In genomic region chr15:57706405-57707209, GRCh38 we compare ENCODE assay signal across 8 cellular contexts. TPM values are rescaled to one million over a fixed set of nuclear protein-coding genes. Genes with fewer than 3 reads are reported as not detected.
A peak's percentile ranks its signal among the peaks of the same experiment; 100 is the strongest.
DNase-seq lines count a peak whose midpoint lies in the region; ATAC-seq, FAIRE-seq and TF ChIP-seq lines count a peak whose summit lies in the region.

TSS of gene POLR2M (plus strand) at chr15:57706714. CDS start at chr15:57706843, 129 bp downstream.

- peak within 1 kb of the TSS; percentile 85 for H3K4me3 Mint-ChIP-seq in memory B cell

- no peaks in the 10 kb centered on the region for H4K20me1 ChIP-seq in H1 (replicated peaks in 1 of 2; ENCODE audit: control insufficient read depth in 1 of 2, insufficient read depth in 2 of 2, low read length in 2 of 2)

- peak within 1 kb of the TSS; percentile 68 for H4K91ac ChIP-seq in H1 (replicated peaks; ENCODE audit: insufficient read length, low read length)

- peaks cover 0 to 19% of the 10 kb centered on the region in 2 experiments; a peak in 2 of 4 replicates for H3K79me2 ChIP-seq in H1 (ENCODE audit: control insufficient read depth in 1 of 2, insufficient read depth in 2 of 2, low read length in 2 of 2)

- peak within 1 kb of the TSS; percentile 82 to 93 for H3K4me2 ChIP-seq in H1 (ENCODE audit: insufficient read depth in 1 of 2, low read depth in 2 of 2, low read length in 2 of 2)

- H3K4me3 ChIP-seq in H1 (ENCODE audit: extremely low read depth in 1 of 4, insufficient read depth in 2 of 4, low read depth in 3 of 4, low read length in 4 of 4), result peak within 1 kb of the TSS; percentile 93 to 99 (median 96)

- H4K5ac ChIP-seq in H1 (ENCODE audit: insufficient read length, low read depth, low read length), result peak within 1 kb of the TSS; percentile 96

- H2BK12ac ChIP-seq in H1 (ENCODE audit: low read depth, low read length), result no peak within 1 kb of the TSS; the same call in 1 of the 2 replicates

- H2BK5ac ChIP-seq in H1 (ENCODE audit: low read depth, low read length), result peak within 1 kb of the TSS; percentile 86

- no peak within 1 kb of the TSS for H2BK20ac ChIP-seq in H1 (ENCODE audit: low read length)

- H3K23me2 ChIP-seq in H1 (ENCODE audit: low read depth, low read length), result peaks cover 3% of the 10 kb centered on the region; the same call in 1 of the 2 replicates

- H3K4me1 ChIP-seq in H1 (replicated peaks in 1 of 4; ENCODE audit: control insufficient read depth in 3 of 4, insufficient read depth in 4 of 4, low read length in 3 of 4), result peaks cover 0 to 3% (median 3%) of the 10 kb centered on the region in 4 experiments; a peak in 3 of 7 replicates

- peak within 1 kb of the TSS; percentile 76 for H3K18ac ChIP-seq in H1 (ENCODE audit: extremely low read depth, low read length)

- H3K36me3 ChIP-seq in H1 (ENCODE audit: control insufficient read depth in 2 of 4, insufficient read depth in 4 of 4, low read length in 3 of 4), result peaks cover 6 to 26% (median 20%) of the 10 kb centered on the region in 4 experiments

- H3K9ac ChIP-seq in H1 (replicated peaks in 1 of 4; ENCODE audit: extremely low read depth in 1 of 4, low read depth in 3 of 4, low read length in 3 of 4), result peak within 1 kb of the TSS; percentile 90 to 99 (median 96)

- peak within 1 kb of the TSS; percentile 20 for H3K14ac ChIP-seq in H1 (ENCODE audit: insufficient read length)

- no peak for TF ChIP-seq RAD21 in H1 (IDR thresholded peaks at IDR 0.05 in 1 of 2, conservative IDR thresholded peaks at IDR 0.05 in 1 of 2; ENCODE audit: low read depth in 2 of 2, low read length in 2 of 2)

- H2AK5ac ChIP-seq in H1 (ENCODE audit: low read depth, low read length), result 0 out of 2 replicates have a peak within 1 kb of the TSS, but pooled peaks have one; percentile 14

- H3K23ac ChIP-seq in H1 (ENCODE audit: insufficient read length), result no peak within 1 kb of the TSS

- peak; percentile 80 to 87 for TF ChIP-seq POLR2A in H1 (IDR thresholded peaks at IDR 0.05; ENCODE audit: control extremely low read depth in 1 of 2, low read depth in 2 of 2, low read length in 2 of 2)

- H2BK15ac ChIP-seq in H1 (ENCODE audit: low read length), result no peak within 1 kb of the TSS

- H3K9me3 Mint-ChIP-seq in memory B cell, result no peaks in the 10 kb centered on the region

- POLR2A ChIA-PET in H1 (lab: Charles Lee; ENCODE audit: partially characterized antibody), result interaction anchor here (0.6 to 2.1 kb wide), 16 partner anchors 10 to 359 kb away, joined by 3 to 18 read pairs (median 4); partner anchors contain the start of gene ALDH1A2

- TF ChIP-seq EP300 in H1 (IDR thresholded peaks at IDR 0.05; ENCODE audit: borderline replicate concordance in 1 of 2, low read depth in 2 of 2, low read length in 2 of 2), result peak in 1 of 2 experiments; percentile 78; a peak in 1 of 3 replicates

- H3K36me3 Mint-ChIP-seq in memory B cell, result peaks cover 15% of the 10 kb centered on the region

- H3K27ac ChIP-seq in H1 (ENCODE audit: low read depth, low read length), result peak within 1 kb of the TSS; percentile 85

- H4K8ac ChIP-seq in H1 (ENCODE audit: extremely low read depth, insufficient read depth, low read length), result peak within 1 kb of the TSS; percentile 97

- H3K27ac Mint-ChIP-seq in memory B cell, result peak within 1 kb of the TSS; percentile 87

- H3K4me1 Mint-ChIP-seq in memory B cell, result peaks cover 24% of the 10 kb centered on the region

- TF ChIP-seq CTCF in H1 (IDR thresholded peaks at IDR 0.05; ENCODE audit: control extremely low read depth in 1 of 3, insufficient read depth in 1 of 3, low read depth in 1 of 3, low read length in 3 of 3), result no peak

- peaks cover 4% of the 10 kb centered on the region for H3K27me3 Mint-ChIP-seq in memory B cell

- H2BK120ac ChIP-seq in H1 (replicated peaks; ENCODE audit: low read depth, low read length), result no peak within 1 kb of the TSS

- DNase-seq in COLO668 (lab: John Stamatoyannopoulos, UW; ENCODE audit: unreplicated experiment) (peak; percentile 96), HT1080 (ENCODE audit: low read depth) (peak; percentile 98), NOMO-1 treated with DMSO at 0.1 percent for 48 hours (lab: John Stamatoyannopoulos, UW; ENCODE audit: unreplicated experiment) (peak; percentile 91), H1 (ENCODE audit: low read depth in 1 of 2, low spot score in 2 of 2) (peak; percentile 78 to 82), memory B cell (ENCODE audit: low spot score in 2 of 2) (peak; percentile 77 to 84)
- DNase-seq in activated CD8-positive, alpha-beta memory T cell treated with anti-CD3 and anti-CD28 coated beads for 4 hours (ENCODE audit: low read depth in 2 of 2), result peak; percentile 84
- DNase-seq in stimulated activated CD8-positive, alpha-beta memory T cell treated with anti-CD3 and anti-CD28 coated beads, Interleukin-12 subunit alpha, Interleukin-12 subunit beta, amount 100 ng/mL, for 24 hours (ENCODE audit: extremely low read depth), result peak; percentile 78

- ATAC-seq in GM21360 (IDR thresholded peaks at IDR 0.05; ENCODE audit: unreplicated experiment) (peak; percentile 95), memory B cell (ENCODE audit: low read depth) (peak; percentile 93)

- FAIRE-seq in H1 (lab: Jason Lieb, UNC), result no peak

- peaks cover 0 to 13% (median 5%) of the 10 kb centered on the region in 4 experiments; a peak in 6 of 7 replicates for H3K27me3 ChIP-seq in H1 (replicated peaks in 1 of 4; ENCODE audit: control insufficient read depth in 3 of 4, extremely low read depth in 1 of 4, insufficient read depth in 3 of 4, low read length in 3 of 4)

- no peak within 1 kb of the TSS for H3K56ac ChIP-seq in H1 (replicated peaks; ENCODE audit: insufficient read length, low read depth, low read length)

- CTCF ChIA-PET in H1 (lab: Charles Lee; ENCODE audit: partially characterized antibody), result interaction anchor here (0.9 to 2.7 kb wide), 9 partner anchors 9 to 364 kb away, joined by 3 to 11 read pairs (median 5); no protein-coding TSS in a partner anchor

- H3K79me1 ChIP-seq in H1 (ENCODE audit: low read depth, low read length), result peaks cover 7% of the 10 kb centered on the region

- peaks cover 0 to 4% of the 10 kb centered on the region in 2 experiments; a peak in 1 of 4 replicates for H3K9me3 ChIP-seq in H1 (ENCODE audit: insufficient read depth in 2 of 2, low read depth in 1 of 2, low read length in 1 of 2)

- WGBS in H1 (ENCODE audit: extremely low coverage in 1 of 2, insufficient coverage in 1 of 2, insufficient read length in 1 of 2, insufficient replicate concordance in 2 of 2, low coverage in 1 of 2, low lambda C conversion rate in 2 of 2, missing lambda C conversion rate in 1 of 2), 2 experiments, result 2% methylated on average over 65 of the region's 70 CpGs; no CpG with 5 or more reads in 1 of the 2 experiments

- peak within 1 kb of the TSS; percentile 60 for H2AFZ ChIP-seq in H1 (ENCODE audit: low read length)

- peak within 1 kb of the TSS; percentile 87 for H3K4ac ChIP-seq in H1 (replicated peaks; ENCODE audit: insufficient read length, low read depth, low read length)

TF ChIP-seq in H1, 55 proteins besides CTCF, POLR2A, EP300 and RAD21 (continues in another document):
- no peak for TF ChIP-seq MAFK (IDR thresholded peaks at IDR 0.05; ENCODE audit: low read depth, low read length)
- no peak for TF ChIP-seq KDM1A (IDR thresholded peaks at IDR 0.05; ENCODE audit: borderline replicate concordance, low read length)
- no peak for TF ChIP-seq JUND (IDR thresholded peaks at IDR 0.05; ENCODE audit: low read length)
- no peak for TF ChIP-seq SUZ12 (IDR thresholded peaks at IDR 0.05; ENCODE audit: low read length)
- TF ChIP-seq EZH2 (IDR thresholded peaks at IDR 0.05; ENCODE audit: low read depth, low read length, severe bottlenecking), result no peak
- peak; percentile 85 for TF ChIP-seq TBP (IDR thresholded peaks at IDR 0.05; ENCODE audit: low read depth, low read length)
- no peak for TF ChIP-seq HDAC2 (IDR thresholded peaks at IDR 0.05; ENCODE audit: borderline replicate concordance in 1 of 2, low read depth in 2 of 2, low read length in 2 of 2)
- no peak for TF ChIP-seq SP4 (IDR thresholded peaks at IDR 0.05; ENCODE audit: low read length)
- no peak for TF ChIP-seq BCL11A (IDR thresholded peaks at IDR 0.05; ENCODE audit: low read depth in 2 of 2, low read length in 2 of 2)
- peak; percentile 96 for TF ChIP-seq ASH2L (IDR thresholded peaks at IDR 0.05; ENCODE audit: low read length)
- TF ChIP-seq SIN3A (conservative IDR thresholded peaks at IDR 0.05 in 1 of 2, IDR thresholded peaks at IDR 0.05 in 1 of 2; ENCODE audit: low read depth in 1 of 2, low read length in 2 of 2), result peak in 1 of 2 experiments; percentile 80; a peak in 2 of 4 replicates
- peak; percentile 97 for TF ChIP-seq MAX (IDR thresholded peaks at IDR 0.05)
- no peak for TF ChIP-seq ATF2 (IDR thresholded peaks at IDR 0.05; ENCODE audit: low read length)

RNA-seq across cellular contexts. Expression of gene POLR2M, which starts in this region (rescaled TPM):
- total RNA-seq in HT1080 (2014; rRNA removed; shearing (Covaris generic)), result 117 and 253 TPM in 2 replicates
- 99.1 and 141 TPM in 2 replicates for polyA plus RNA-seq in HT1080 (2015; cell fraction: cytosol; rRNA removed)
- 17.7 and 19.1 TPM in 2 replicates for polyA plus RNA-seq in HT1080 (2015; cell fraction: nucleus; rRNA removed)
- 55.1 and 61.7 TPM in 2 replicates for total RNA-seq in H1 (2021; fragmentation: NEBNext Ultra II Directional; extraction: Animal tissue kit (Norgen Biotek cat#: 25700))
- 32.7 and 180 TPM in 2 replicates for polyA plus RNA-seq in H1 (2011; rRNA removed)
- polyA plus RNA-seq in H1 (2011; cell fraction: cytosol; rRNA removed), result 156 TPM
- 266 TPM for polyA plus RNA-seq in H1 (2011; cell fraction: nucleus; rRNA removed)
- 33.6 to 102 TPM (median 37.0 TPM) in 4 replicates for polyA plus RNA-seq in H1 (2012, experiment 1 of 2)
- 4.6 TPM for polyA plus RNA-seq in H1 (2012, experiment 2 of 2)
- polyA plus RNA-seq in H1 (2013, experiment 1 of 2), result 117 TPM
- 128 TPM for polyA plus RNA-seq in H1 (2013, experiment 2 of 2)
- 78.6 and 96.7 TPM in 2 replicates for polyA minus RNA-seq in H1 (2011; rRNA and poly(A)+ RNA removed)
- polyA minus RNA-seq in H1 (2011; cell fraction: cytosol; rRNA and poly(A)+ RNA removed), result 140 TPM
- polyA minus RNA-seq in H1 (2011; cell fraction: nucleus; rRNA and poly(A)+ RNA removed), result 74.6 TPM

Comparison
In these comparisons a context has a peak if more than half of its experiments do, and no peak if none do; other contexts are left out.
1. Peak in every context shown above with its lines: DNase-seq, ATAC-seq, H3K4me3 ChIP-seq and H3K27ac ChIP-seq.